Comparison of ENCODE assay signal across 1 cellular context in genomic region chr9:130929571-130930022, GRCh38.
TF ChIP-seq lines count a peak whose summit lies in the region.

No MANE protein-coding gene starts in this region.

TF ChIP-seq in GM12878, 131 proteins besides CTCF, POLR2A, EP300 and RAD21 (continued from another document):
- TF ChIP-seq NR2C2 (IDR thresholded peaks at IDR 0.05; ENCODE audit: borderline replicate concordance, control insufficient read depth, insufficient read length, low read depth) (no peak), HCFC1 (IDR thresholded peaks at IDR 0.05; ENCODE audit: low read length) (no peak), USF1 (IDR thresholded peaks at IDR 0.05; ENCODE audit: borderline replicate concordance, extremely low read length, insufficient read depth, low read depth, low read length) (no peak), GATAD2B (conservative IDR thresholded peaks at IDR 0.05; ENCODE audit: low read depth) (0 out of 2 replicates have a peak, but pooled peaks have one; percentile 26)
